ENCODE assay signal across 8 cellular contexts in the genomic region with DNA sequence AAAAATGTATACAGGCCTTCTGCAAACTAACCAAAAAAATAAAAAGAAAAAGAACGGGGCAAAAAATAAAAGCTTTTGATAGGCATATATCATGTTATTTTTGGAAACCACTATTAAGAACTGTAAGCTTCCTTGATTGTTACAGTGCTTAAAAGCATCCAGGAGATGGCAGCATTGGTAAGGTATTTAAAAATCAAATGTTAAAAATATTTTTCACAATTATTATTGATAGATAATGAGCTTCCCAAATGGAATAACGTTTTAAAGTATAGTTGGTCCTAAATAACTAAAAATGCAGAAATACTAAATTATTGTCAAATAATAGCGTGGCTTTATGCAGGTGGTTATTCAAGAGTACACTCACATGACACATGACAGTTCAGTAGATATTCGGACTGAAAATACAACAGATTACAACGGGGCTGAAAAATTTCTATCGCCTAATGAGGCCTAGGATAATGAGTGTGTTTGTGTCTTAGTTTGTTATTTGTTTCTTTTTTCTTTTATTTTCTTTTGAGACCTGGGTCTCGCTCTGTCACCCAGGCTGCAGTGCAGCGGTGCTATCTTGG.
DNase-seq lines count a peak whose midpoint lies in the region; ATAC-seq, FAIRE-seq and TF ChIP-seq lines count a peak whose summit lies in the region.

No MANE protein-coding gene starts in this region.

- H3K27me3 ChIP-seq in PC-3 (ENCODE audit: low read length) (no peaks in the 10 kb centered on the region), parathyroid adenoma (ENCODE audit: control insufficient read depth, insufficient read depth, low read length) (no peaks in the 10 kb centered on the region)

- intact Hi-C loops in PC-3 (cut with micrococcal nuclease): loop anchor here (1.0 to 5.0 kb wide), 6 partner anchors 18 to 426 kb away; partner anchors contain the start of gene ATF7IP

- peak; percentile 65 for TF ChIP-seq CTCF in PC-3 (conservative IDR thresholded peaks at IDR 0.05; ENCODE audit: low read depth, low read length)
- TF ChIP-seq CTCF in parathyroid adenoma (IDR thresholded peaks at IDR 0.05): peak; percentile 75

- H3K36me3 ChIP-seq in PC-3 (ENCODE audit: low read depth, low read length): no peaks in the 10 kb centered on the region
- H3K36me3 ChIP-seq in parathyroid adenoma (ENCODE audit: control insufficient read depth, insufficient read depth, low read length): no peaks in the 10 kb centered on the region

- TF ChIP-seq POLR2A in erythroblast (IDR thresholded peaks at IDR 0.05; ENCODE audit: low read length): no peak
- no peak for TF ChIP-seq POLR2A in GM12891 (IDR thresholded peaks at IDR 0.05; ENCODE audit: low read depth, low read length)

- H3K27ac ChIP-seq in PC-3 (ENCODE audit: low read length) (no peak overlapping the region), parathyroid adenoma (peak overlapping the region; percentile 93)

- no peaks in the 10 kb centered on the region for H4K20me1 ChIP-seq in PC-3 (ENCODE audit: low read length)

- peaks cover 18% of the 10 kb centered on the region for H3K4me1 ChIP-seq in PC-3 (ENCODE audit: insufficient read depth, low read length)
- H3K4me1 ChIP-seq in parathyroid adenoma: peaks cover 19% of the 10 kb centered on the region

- ATAC-seq in PC-3: no peak

- FAIRE-seq in GM12891 (lab: Jason Lieb, UNC): no peak

- H3F3A ChIP-seq in PC-3 (ENCODE audit: low read length, unreplicated experiment): no peaks in the 10 kb centered on the region

- H3K4me3 ChIP-seq in PC-3 (ENCODE audit: low read length) (no peak overlapping the region), parathyroid adenoma (ENCODE audit: low read depth, low read length) (no peak overlapping the region)

- H3K79me2 ChIP-seq in PC-3 (ENCODE audit: low read length): no peaks in the 10 kb centered on the region
- H3K79me2 ChIP-seq in parathyroid adenoma: no peaks in the 10 kb centered on the region

- no peaks in the 10 kb centered on the region for H3K9me2 ChIP-seq in PC-3 (replicated peaks; ENCODE audit: low read length)

- H3K9ac ChIP-seq in PC-3 (ENCODE audit: low read length) (no peak overlapping the region), parathyroid adenoma (no peak overlapping the region)

- no TSS peak for BruUV-seq in PC-3 (replicated peaks; lab: Mats Ljungman, UMichigan)

- H2AFZ ChIP-seq in PC-3 (ENCODE audit: low read length): no peak overlapping the region
- peak overlapping the region; percentile 75 for H2AFZ ChIP-seq in parathyroid adenoma

- CTCF ChIA-PET in PC-3 (lab: Charles Lee): interaction anchor here (0.6 to 1.1 kb wide), 9 partner anchors 25 to 387 kb away, joined by 3 to 9 read pairs (median 5); no protein-coding TSS in a partner anchor

- peak; percentile 21 for DNase-seq in NOMO-1 treated with DMSO at 0.1 percent for 48 hours (lab: John Stamatoyannopoulos, UW; ENCODE audit: unreplicated experiment)
- DNase-seq in NOMO-1 treated with dmso at 0.1 percent for 144 hours (lab: John Stamatoyannopoulos, UW; ENCODE audit: unreplicated experiment): no peak
- peak; percentile 56 for DNase-seq in PC-3
- peak; percentile 20 to 52 for DNase-seq in erythroblast (lab: John Stamatoyannopoulos, UW)
- no peak for DNase-seq in Ammon's horn (ENCODE audit: low spot score)
- no peak for DNase-seq in stimulated activated CD4-positive, alpha-beta T cell treated with anti-CD3 and anti-CD28 coated beads, Interleukin-4, amount 100 ng/mL, for 24 hours
- no peak for DNase-seq in GM12891 (ENCODE audit: insufficient read length, low spot score)

- no peak overlapping the region for H3K4me2 ChIP-seq in PC-3 (ENCODE audit: low read length)
- H3K4me2 ChIP-seq in parathyroid adenoma (ENCODE audit: low read length): no peak overlapping the region

- POLR2A ChIA-PET in PC-3 (lab: Charles Lee; ENCODE audit: unreplicated experiment): interaction anchor here (0.8 kb wide), 1 partner anchor 134 kb away, joined by 6 read pairs; no protein-coding TSS in a partner anchor

- H3K9me3 ChIP-seq in PC-3 (ENCODE audit: low read length): no peaks in the 10 kb centered on the region
- no peaks in the 10 kb centered on the region for H3K9me3 ChIP-seq in parathyroid adenoma (ENCODE audit: control insufficient read depth, low read length)

TF ChIP-seq in GM12891, 5 proteins besides CTCF, POLR2A, EP300 and RAD21:
- TF ChIP-seq PAX5 (IDR thresholded peaks at IDR 0.05; ENCODE audit: insufficient read depth, low read length, severe bottlenecking): no peak
- TF ChIP-seq SPI1 (IDR thresholded peaks at IDR 0.05; ENCODE audit: low read depth, low read length): no peak
- no peak for TF ChIP-seq POU2F2 (IDR thresholded peaks at IDR 0.05; ENCODE audit: low read depth, low read length)
- TF ChIP-seq POLR2AphosphoS5 (IDR thresholded peaks at IDR 0.05; ENCODE audit: low read depth, low read length): no peak
- no peak for TF ChIP-seq TAF1 (IDR thresholded peaks at IDR 0.05; ENCODE audit: low read depth, low read length)

Comparison
In these comparisons a context has a peak if more than half of its experiments do, and no peak if none do; other contexts are left out.
1. DNase-seq: peak in NOMO-1 treated with DMSO at 0.1 percent for 48 hours (single experiment), PC-3 (single experiment) and erythroblast (2 of 2); none in NOMO-1 treated with dmso at 0.1 percent for 144 hours (single experiment), Ammon's horn (single experiment), stimulated activated CD4-positive, alpha-beta T cell treated with anti-CD3 and anti-CD28 coated beads, Interleukin-4, amount 100 ng/mL, for 24 hours (single experiment) and GM12891 (single experiment).